Comparison of ENCODE assay signal across 1 cellular context in the genomic region with DNA sequence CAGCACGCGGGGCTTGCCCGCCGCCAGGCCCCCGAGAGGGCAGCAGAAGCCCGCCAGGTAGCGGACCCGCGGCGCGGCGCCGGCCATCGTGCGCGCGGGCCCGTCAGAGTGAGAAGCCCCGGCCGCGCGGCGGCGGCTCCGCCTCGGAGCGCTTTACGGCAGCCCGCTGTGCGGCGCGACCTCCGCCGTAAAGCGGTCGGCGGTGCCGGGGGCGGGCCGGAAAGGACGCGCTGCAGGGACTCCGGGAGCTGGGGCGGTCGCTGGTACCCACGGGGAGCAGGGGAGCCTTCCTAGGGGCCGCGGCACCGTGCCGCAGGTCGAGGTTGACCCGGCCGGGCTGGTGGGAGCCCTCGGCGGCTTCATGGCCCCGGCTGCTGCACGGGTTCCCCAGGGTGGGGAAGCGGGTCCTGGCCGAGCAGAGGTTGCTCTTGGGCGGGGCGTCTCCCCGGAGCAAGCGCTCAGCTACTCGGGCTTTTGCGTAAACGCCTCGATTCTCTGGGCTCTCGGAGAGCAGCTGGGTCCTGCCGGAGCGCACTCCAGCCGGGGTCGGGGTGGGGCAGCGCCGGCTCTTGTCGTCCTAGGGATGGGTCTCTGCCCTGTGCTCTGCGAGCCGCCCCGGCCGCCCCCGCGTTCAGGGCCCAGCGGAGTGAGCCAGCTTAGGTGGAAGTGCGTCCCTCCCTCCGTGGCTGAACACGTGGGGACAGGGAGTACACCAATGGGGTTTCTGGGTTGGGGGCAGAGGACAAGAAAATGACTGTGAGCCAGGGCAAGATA.
TF ChIP-seq lines count a peak whose summit lies in the region.

A gene with protein sequence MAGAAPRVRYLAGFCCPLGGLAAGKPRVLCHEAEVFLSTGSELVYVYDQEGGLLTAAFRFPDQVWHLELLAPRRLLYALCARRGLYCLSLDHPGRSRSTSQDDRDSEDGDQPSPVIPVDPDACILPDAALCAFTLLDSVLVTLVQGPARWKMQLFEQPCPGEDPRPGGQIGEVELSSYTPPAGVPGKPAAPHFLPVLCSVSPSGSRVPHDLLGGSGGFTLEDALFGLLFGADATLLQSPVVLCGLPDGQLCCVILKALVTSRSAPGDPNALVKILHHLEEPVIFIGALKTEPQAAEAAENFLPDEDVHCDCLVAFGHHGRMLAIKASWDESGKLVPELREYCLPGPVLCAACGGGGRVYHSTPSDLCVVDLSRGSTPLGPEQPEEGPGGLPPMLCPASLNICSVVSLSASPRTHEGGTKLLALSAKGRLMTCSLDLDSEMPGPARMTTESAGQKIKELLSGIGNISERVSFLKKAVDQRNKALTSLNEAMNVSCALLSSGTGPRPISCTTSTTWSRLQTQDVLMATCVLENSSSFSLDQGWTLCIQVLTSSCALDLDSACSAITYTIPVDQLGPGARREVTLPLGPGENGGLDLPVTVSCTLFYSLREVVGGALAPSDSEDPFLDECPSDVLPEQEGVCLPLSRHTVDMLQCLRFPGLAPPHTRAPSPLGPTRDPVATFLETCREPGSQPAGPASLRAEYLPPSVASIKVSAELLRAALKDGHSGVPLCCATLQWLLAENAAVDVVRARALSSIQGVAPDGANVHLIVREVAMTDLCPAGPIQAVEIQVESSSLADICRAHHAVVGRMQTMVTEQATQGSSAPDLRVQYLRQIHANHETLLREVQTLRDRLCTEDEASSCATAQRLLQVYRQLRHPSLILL (minus strand): TSS at position 110 of the 774 bp plus-strand sequence. CDS start 23 bp downstream, at position 87.

TF ChIP-seq in HEK293, 187 proteins besides CTCF, POLR2A, EP300 and RAD21 (continued from another document and continues in another):
- TF ChIP-seq, protein P1, sequence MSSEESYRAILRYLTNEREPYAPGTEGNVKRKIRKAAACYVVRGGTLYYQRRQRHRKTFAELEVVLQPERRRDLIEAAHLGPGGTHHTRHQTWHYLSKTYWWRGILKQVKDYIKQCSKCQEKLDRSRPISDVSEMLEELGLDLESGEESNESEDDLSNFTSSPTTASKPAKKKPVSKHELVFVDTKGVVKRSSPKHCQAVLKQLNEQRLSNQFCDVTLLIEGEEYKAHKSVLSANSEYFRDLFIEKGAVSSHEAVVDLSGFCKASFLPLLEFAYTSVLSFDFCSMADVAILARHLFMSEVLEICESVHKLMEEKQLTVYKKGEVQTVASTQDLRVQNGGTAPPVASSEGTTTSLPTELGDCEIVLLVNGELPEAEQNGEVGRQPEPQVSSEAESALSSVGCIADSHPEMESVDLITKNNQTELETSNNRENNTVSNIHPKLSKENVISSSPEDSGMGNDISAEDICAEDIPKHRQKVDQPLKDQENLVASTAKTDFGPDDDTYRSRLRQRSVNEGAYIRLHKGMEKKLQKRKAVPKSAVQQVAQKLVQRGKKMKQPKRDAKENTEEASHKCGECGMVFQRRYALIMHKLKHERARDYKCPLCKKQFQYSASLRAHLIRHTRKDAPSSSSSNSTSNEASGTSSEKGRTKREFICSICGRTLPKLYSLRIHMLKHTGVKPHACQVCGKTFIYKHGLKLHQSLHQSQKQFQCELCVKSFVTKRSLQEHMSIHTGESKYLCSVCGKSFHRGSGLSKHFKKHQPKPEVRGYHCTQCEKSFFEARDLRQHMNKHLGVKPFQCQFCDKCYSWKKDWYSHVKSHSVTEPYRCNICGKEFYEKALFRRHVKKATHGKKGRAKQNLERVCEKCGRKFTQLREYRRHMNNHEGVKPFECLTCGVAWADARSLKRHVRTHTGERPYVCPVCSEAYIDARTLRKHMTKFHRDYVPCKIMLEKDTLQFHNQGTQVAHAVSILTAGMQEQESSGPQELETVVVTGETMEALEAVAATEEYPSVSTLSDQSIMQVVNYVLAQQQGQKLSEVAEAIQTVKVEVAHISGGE (tag by site-specific recombination; conservative IDR thresholded peaks at IDR 0.05; ENCODE audit: low read depth), result peak; percentile 50; the same call in 1 of the 2 replicates
- TF ChIP-seq, protein P2, sequence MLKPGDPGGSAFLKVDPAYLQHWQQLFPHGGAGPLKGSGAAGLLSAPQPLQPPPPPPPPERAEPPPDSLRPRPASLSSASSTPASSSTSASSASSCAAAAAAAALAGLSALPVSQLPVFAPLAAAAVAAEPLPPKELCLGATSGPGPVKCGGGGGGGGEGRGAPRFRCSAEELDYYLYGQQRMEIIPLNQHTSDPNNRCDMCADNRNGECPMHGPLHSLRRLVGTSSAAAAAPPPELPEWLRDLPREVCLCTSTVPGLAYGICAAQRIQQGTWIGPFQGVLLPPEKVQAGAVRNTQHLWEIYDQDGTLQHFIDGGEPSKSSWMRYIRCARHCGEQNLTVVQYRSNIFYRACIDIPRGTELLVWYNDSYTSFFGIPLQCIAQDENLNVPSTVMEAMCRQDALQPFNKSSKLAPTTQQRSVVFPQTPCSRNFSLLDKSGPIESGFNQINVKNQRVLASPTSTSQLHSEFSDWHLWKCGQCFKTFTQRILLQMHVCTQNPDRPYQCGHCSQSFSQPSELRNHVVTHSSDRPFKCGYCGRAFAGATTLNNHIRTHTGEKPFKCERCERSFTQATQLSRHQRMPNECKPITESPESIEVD (tag by site-specific recombination; IDR thresholded peaks at IDR 0.05), result no peak
- TF ChIP-seq EGR2 (tag by site-specific recombination; IDR thresholded peaks at IDR 0.05; ENCODE audit: low read depth) (peak; percentile 78), ZNF501 (tag by site-specific recombination; IDR thresholded peaks at IDR 0.05) (peak; percentile 49; the same call in 1 of the 2 replicates), ZNF530 (tag by site-specific recombination; IDR thresholded peaks at IDR 0.05; ENCODE audit: low read depth) (no peak), ZIC2 (tag by site-specific recombination; IDR thresholded peaks at IDR 0.05) (peak; percentile 53), ZNF510 (tag by site-specific recombination; IDR thresholded peaks at IDR 0.05; ENCODE audit: insufficient replicate concordance) (no peak), ZNF843 (tag by site-specific recombination; IDR thresholded peaks at IDR 0.05) (no peak), RBAK (tag by site-specific recombination; IDR thresholded peaks at IDR 0.05) (no peak)
- TF ChIP-seq, protein P3, sequence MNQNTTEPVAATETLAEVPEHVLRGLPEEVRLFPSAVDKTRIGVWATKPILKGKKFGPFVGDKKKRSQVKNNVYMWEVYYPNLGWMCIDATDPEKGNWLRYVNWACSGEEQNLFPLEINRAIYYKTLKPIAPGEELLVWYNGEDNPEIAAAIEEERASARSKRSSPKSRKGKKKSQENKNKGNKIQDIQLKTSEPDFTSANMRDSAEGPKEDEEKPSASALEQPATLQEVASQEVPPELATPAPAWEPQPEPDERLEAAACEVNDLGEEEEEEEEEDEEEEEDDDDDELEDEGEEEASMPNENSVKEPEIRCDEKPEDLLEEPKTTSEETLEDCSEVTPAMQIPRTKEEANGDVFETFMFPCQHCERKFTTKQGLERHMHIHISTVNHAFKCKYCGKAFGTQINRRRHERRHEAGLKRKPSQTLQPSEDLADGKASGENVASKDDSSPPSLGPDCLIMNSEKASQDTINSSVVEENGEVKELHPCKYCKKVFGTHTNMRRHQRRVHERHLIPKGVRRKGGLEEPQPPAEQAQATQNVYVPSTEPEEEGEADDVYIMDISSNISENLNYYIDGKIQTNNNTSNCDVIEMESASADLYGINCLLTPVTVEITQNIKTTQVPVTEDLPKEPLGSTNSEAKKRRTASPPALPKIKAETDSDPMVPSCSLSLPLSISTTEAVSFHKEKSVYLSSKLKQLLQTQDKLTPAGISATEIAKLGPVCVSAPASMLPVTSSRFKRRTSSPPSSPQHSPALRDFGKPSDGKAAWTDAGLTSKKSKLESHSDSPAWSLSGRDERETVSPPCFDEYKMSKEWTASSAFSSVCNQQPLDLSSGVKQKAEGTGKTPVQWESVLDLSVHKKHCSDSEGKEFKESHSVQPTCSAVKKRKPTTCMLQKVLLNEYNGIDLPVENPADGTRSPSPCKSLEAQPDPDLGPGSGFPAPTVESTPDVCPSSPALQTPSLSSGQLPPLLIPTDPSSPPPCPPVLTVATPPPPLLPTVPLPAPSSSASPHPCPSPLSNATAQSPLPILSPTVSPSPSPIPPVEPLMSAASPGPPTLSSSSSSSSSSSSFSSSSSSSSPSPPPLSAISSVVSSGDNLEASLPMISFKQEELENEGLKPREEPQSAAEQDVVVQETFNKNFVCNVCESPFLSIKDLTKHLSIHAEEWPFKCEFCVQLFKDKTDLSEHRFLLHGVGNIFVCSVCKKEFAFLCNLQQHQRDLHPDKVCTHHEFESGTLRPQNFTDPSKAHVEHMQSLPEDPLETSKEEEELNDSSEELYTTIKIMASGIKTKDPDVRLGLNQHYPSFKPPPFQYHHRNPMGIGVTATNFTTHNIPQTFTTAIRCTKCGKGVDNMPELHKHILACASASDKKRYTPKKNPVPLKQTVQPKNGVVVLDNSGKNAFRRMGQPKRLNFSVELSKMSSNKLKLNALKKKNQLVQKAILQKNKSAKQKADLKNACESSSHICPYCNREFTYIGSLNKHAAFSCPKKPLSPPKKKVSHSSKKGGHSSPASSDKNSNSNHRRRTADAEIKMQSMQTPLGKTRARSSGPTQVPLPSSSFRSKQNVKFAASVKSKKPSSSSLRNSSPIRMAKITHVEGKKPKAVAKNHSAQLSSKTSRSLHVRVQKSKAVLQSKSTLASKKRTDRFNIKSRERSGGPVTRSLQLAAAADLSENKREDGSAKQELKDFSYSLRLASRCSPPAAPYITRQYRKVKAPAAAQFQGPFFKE (tag by site-specific recombination; IDR thresholded peaks at IDR 0.05; ENCODE audit: borderline replicate concordance), result no peak
- TF ChIP-seq, protein P4, sequence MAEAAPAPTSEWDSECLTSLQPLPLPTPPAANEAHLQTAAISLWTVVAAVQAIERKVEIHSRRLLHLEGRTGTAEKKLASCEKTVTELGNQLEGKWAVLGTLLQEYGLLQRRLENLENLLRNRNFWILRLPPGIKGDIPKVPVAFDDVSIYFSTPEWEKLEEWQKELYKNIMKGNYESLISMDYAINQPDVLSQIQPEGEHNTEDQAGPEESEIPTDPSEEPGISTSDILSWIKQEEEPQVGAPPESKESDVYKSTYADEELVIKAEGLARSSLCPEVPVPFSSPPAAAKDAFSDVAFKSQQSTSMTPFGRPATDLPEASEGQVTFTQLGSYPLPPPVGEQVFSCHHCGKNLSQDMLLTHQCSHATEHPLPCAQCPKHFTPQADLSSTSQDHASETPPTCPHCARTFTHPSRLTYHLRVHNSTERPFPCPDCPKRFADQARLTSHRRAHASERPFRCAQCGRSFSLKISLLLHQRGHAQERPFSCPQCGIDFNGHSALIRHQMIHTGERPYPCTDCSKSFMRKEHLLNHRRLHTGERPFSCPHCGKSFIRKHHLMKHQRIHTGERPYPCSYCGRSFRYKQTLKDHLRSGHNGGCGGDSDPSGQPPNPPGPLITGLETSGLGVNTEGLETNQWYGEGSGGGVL (tag by site-specific recombination; IDR thresholded peaks at IDR 0.05), result no peak
- TF ChIP-seq, protein P5, sequence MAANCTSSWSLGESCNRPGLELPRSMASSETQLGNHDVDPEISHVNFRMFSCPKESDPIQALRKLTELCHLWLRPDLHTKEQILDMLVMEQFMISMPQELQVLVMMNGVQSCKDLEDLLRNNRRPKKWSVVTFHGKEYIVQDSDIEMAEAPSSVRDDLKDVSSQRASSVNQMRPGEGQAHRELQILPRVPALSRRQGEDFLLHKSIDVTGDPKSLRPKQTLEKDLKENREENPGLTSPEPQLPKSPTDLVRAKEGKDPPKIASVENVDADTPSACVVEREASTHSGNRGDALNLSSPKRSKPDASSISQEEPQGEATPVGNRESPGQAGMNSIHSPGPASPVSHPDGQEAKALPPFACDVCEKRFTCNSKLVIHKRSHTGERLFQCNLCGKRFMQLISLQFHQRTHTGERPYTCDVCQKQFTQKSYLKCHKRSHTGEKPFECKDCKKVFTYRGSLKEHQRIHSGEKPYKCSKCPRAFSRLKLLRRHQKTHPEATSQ (tag by site-specific recombination; IDR thresholded peaks at IDR 0.05), result 0 out of 2 replicates have a peak, but pooled peaks have one; percentile 15
- TF ChIP-seq, protein P6, sequence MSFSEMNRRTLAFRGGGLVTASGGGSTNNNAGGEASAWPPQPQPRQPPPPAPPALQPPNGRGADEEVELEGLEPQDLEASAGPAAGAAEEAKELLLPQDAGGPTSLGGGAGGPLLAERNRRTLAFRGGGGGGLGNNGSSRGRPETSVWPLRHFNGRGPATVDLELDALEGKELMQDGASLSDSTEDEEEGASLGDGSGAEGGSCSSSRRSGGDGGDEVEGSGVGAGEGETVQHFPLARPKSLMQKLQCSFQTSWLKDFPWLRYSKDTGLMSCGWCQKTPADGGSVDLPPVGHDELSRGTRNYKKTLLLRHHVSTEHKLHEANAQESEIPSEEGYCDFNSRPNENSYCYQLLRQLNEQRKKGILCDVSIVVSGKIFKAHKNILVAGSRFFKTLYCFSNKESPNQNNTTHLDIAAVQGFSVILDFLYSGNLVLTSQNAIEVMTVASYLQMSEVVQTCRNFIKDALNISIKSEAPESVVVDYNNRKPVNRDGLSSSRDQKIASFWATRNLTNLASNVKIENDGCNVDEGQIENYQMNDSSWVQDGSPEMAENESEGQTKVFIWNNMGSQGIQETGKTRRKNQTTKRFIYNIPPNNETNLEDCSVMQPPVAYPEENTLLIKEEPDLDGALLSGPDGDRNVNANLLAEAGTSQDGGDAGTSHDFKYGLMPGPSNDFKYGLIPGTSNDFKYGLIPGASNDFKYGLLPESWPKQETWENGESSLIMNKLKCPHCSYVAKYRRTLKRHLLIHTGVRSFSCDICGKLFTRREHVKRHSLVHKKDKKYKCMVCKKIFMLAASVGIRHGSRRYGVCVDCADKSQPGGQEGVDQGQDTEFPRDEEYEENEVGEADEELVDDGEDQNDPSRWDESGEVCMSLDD (tag by site-specific recombination; IDR thresholded peaks at IDR 0.05), result peak; percentile 80
- TF ChIP-seq, protein P7, sequence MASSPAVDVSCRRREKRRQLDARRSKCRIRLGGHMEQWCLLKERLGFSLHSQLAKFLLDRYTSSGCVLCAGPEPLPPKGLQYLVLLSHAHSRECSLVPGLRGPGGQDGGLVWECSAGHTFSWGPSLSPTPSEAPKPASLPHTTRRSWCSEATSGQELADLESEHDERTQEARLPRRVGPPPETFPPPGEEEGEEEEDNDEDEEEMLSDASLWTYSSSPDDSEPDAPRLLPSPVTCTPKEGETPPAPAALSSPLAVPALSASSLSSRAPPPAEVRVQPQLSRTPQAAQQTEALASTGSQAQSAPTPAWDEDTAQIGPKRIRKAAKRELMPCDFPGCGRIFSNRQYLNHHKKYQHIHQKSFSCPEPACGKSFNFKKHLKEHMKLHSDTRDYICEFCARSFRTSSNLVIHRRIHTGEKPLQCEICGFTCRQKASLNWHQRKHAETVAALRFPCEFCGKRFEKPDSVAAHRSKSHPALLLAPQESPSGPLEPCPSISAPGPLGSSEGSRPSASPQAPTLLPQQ (tag by site-specific recombination; IDR thresholded peaks at IDR 0.05), result no peak
- TF ChIP-seq, protein P8, sequence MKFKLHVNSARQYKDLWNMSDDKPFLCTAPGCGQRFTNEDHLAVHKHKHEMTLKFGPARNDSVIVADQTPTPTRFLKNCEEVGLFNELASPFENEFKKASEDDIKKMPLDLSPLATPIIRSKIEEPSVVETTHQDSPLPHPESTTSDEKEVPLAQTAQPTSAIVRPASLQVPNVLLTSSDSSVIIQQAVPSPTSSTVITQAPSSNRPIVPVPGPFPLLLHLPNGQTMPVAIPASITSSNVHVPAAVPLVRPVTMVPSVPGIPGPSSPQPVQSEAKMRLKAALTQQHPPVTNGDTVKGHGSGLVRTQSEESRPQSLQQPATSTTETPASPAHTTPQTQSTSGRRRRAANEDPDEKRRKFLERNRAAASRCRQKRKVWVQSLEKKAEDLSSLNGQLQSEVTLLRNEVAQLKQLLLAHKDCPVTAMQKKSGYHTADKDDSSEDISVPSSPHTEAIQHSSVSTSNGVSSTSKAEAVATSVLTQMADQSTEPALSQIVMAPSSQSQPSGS (tag by site-specific recombination; IDR thresholded peaks at IDR 0.05; ENCODE audit: low read depth), result no peak
